9 cellular contexts compared by ENCODE assay signal in the genomic region with DNA sequence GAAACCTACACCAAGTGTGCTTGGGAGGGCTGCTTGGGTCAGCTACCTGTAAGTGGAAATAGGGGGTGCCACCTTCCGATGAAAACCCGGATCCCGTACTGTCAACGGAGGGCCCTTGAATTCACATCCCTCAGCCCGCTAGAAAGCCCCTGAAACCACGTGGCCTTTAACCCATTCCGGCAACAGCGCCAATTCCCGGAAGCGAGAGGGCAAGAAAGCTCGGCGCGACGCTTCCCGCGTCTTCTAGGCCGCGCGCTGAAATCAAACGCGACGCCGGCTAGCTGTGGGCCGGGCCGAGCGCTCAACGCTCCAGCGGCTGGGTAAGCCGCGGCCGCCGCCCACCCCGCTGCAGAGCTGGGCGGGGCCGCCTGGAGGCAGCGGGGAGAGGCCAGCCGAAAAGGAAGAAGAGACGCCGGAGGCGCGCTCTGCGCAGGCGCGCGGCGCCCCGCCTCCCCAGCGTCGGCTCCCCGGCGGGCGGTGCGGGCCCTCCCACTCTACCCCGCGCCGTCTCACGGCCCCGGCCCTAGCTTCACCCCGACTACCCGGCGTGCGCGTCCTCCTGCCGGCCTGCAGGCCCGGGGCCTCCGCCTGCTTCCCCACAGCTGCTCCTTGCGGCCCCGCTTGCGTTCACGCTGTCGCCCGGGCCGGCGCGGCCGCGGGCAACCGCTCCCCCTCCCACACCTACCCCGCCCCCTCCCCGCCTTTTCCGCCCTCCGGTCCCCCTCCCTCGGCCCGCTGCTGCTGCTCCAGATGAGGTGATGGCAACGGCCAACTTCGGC. TPM values are rescaled to one million over a fixed set of nuclear protein-coding genes. Genes with fewer than 3 reads are reported as not detected.
DNase-seq lines count a peak whose midpoint lies in the region; ATAC-seq, FAIRE-seq and TF ChIP-seq lines count a peak whose summit lies in the region.
"Had no signal": no experiment of that assay in that cellular context is flagged by ENCODE, and none has a peak within 500 bp of the region (broad histone marks: within the 10 kb centered on the region; RNA-seq: fewer than 3 reads in every experiment).

A gene (plus strand): TSS at position 492 of the 779 bp plus-strand sequence. CDS start 267 bp downstream, at position 759.

- WGBS in smooth muscle cell (ENCODE audit: low lambda C conversion rate) = 2% methylated on average over 43 of the region's 86 CpGs

- peaks cover 39% of the 10 kb centered on the region for H4K20me1 ChIP-seq in smooth muscle cell (ENCODE audit: low read depth)

- ATAC-seq in GM19023 (IDR thresholded peaks at IDR 0.05; ENCODE audit: unreplicated experiment) (peak; percentile 91), HG03196 (IDR thresholded peaks at IDR 0.05; ENCODE audit: unreplicated experiment) (peak; percentile 90), WTC11 (peak; percentile 96)

- peaks cover 4% of the 10 kb centered on the region; the same call in 1 of the 2 replicates for H3K27me3 Mint-ChIP-seq in WTC11 (ENCODE audit: low read depth)

- no peaks in the 10 kb centered on the region for H3K9me3 Mint-ChIP-seq in WTC11

- peak within 1 kb of the TSS; percentile 83 for H3K9ac ChIP-seq in smooth muscle cell (ENCODE audit: low read depth)

- TF ChIP-seq CTCF in AG09319 (IDR thresholded peaks at IDR 0.05; ENCODE audit: low read depth, low read length) (no peak; the same call in 1 of the 2 replicates), WTC11 (IDR thresholded peaks at IDR 0.05) (no peak), bronchial epithelial cell (IDR thresholded peaks at IDR 0.05; ENCODE audit: insufficient read depth, low read length, severe bottlenecking) (peak; percentile 17), smooth muscle cell (IDR thresholded peaks at IDR 0.05; ENCODE audit: borderline replicate concordance, insufficient read depth, poor library complexity, severe bottlenecking) (no peak)

- peaks cover 49% of the 10 kb centered on the region for H3K79me2 ChIP-seq in smooth muscle cell (ENCODE audit: low read depth)

- peak within 1 kb of the TSS; percentile 93 for H3K4me3 Mint-ChIP-seq in WTC11

- H3K4me3 ChIP-seq in bronchial epithelial cell (ENCODE audit: low read depth, low read length) = peak within 1 kb of the TSS; percentile 89
- H3K4me3 ChIP-seq in smooth muscle cell = peak within 1 kb of the TSS; percentile 85

- no peaks in the 10 kb centered on the region for H3K9me3 ChIP-seq in smooth muscle cell (replicated peaks; ENCODE audit: low read depth)

- peaks cover 7% of the 10 kb centered on the region for H3F3A ChIP-seq in smooth muscle cell (ENCODE audit: low read depth)

- peaks cover 42% of the 10 kb centered on the region for H3K4me1 Mint-ChIP-seq in WTC11

- peak within 1 kb of the TSS; percentile 78 for H3K27ac ChIP-seq in smooth muscle cell (ENCODE audit: low read depth)

- peak; percentile 76 for DNase-seq in AG09319 (ENCODE audit: extremely low read depth, low read depth)
- peak; percentile 92 for DNase-seq in NCI-H226
- peak; percentile 90 for DNase-seq in WTC11 (ENCODE audit: low spot score)
- peak; percentile 83 for DNase-seq in bronchial epithelial cell (ENCODE audit: low read depth)
- DNase-seq in iPS-NIHi7 (ENCODE audit: extremely low spot score) = peak; percentile 97
- DNase-seq in smooth muscle cell (lab: John Stamatoyannopoulos, UW; ENCODE audit: unreplicated experiment) = peak; percentile 83

- H3K27ac Mint-ChIP-seq in WTC11 = peak within 1 kb of the TSS; percentile 95

- H2AFZ ChIP-seq in smooth muscle cell (ENCODE audit: low read depth) = peak within 1 kb of the TSS; percentile 88

- peaks cover 17% of the 10 kb centered on the region for H3K4me1 ChIP-seq in smooth muscle cell (ENCODE audit: low read depth)

- FAIRE-seq in bronchial epithelial cell (lab: Jason Lieb, UNC) = no peak
- FAIRE-seq: TTC549 had no signal

- peak within 1 kb of the TSS; percentile 90 for H3K4me2 ChIP-seq in smooth muscle cell

- CTCF ChIA-PET in WTC11 (lab: Charles Lee) = interaction anchor here (0.9 to 1.5 kb wide), 3 partner anchors 14 to 98 kb away, joined by 3 to 8 read pairs (median 6); a partner anchor contains a TSS

- POLR2A ChIA-PET in WTC11 (lab: Charles Lee) = interaction anchor here (1.1 to 1.5 kb wide), 2 partner anchors 98 to 974 kb away, joined by 3 to 13 read pairs; a partner anchor contains a TSS

- H3K27me3 ChIP-seq in bronchial epithelial cell (ENCODE audit: control insufficient read depth, insufficient read depth, low read length) = no peaks in the 10 kb centered on the region
- H3K27me3 ChIP-seq in smooth muscle cell (ENCODE audit: low read depth) = no peaks in the 10 kb centered on the region

- peaks cover 12% of the 10 kb centered on the region for H3K36me3 Mint-ChIP-seq in WTC11

- H3K36me3 ChIP-seq in bronchial epithelial cell (ENCODE audit: control insufficient read depth, insufficient read depth, low read length) (no peaks in the 10 kb centered on the region), smooth muscle cell (ENCODE audit: low read depth) (no peaks in the 10 kb centered on the region)

TF ChIP-seq in WTC11, 78 proteins besides CTCF, POLR2A, EP300 and RAD21 (continues in another document):
- TF ChIP-seq, protein P1, sequence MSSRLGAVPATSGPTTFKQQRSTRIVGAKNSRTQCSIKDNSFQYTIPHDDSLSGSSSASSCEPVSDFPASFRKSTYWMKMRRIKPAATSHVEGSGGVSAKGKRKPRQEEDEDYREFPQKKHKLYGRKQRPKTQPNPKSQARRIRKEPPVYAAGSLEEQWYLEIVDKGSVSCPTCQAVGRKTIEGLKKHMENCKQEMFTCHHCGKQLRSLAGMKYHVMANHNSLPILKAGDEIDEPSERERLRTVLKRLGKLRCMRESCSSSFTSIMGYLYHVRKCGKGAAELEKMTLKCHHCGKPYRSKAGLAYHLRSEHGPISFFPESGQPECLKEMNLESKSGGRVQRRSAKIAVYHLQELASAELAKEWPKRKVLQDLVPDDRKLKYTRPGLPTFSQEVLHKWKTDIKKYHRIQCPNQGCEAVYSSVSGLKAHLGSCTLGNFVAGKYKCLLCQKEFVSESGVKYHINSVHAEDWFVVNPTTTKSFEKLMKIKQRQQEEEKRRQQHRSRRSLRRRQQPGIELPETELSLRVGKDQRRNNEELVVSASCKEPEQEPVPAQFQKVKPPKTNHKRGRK (CRISPR knock-in tag; IDR thresholded peaks at IDR 0.05; ENCODE audit: borderline replicate concordance) = no peak
- TF ChIP-seq, protein P2, sequence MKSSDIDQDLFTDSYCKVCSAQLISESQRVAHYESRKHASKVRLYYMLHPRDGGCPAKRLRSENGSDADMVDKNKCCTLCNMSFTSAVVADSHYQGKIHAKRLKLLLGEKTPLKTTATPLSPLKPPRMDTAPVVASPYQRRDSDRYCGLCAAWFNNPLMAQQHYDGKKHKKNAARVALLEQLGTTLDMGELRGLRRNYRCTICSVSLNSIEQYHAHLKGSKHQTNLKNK (CRISPR knock-in tag; IDR thresholded peaks at IDR 0.05) = no peak
- TF ChIP-seq SOX15 (CRISPR knock-in tag; IDR thresholded peaks at IDR 0.05) (no peak), NR2C2 (CRISPR knock-in tag; IDR thresholded peaks at IDR 0.05) (peak; percentile 67), TEAD1 (CRISPR knock-in tag; IDR thresholded peaks at IDR 0.05) (peak; percentile 96), ZNF232 (CRISPR knock-in tag; IDR thresholded peaks at IDR 0.05) (peak; percentile 90; the same call in 1 of the 2 replicates), FOXJ3 (CRISPR knock-in tag; IDR thresholded peaks at IDR 0.05; ENCODE audit: borderline replicate concordance) (no peak), FOXP1 (CRISPR knock-in tag; IDR thresholded peaks at IDR 0.05; ENCODE audit: borderline replicate concordance) (peak; percentile 98), MYBL2 (CRISPR knock-in tag; IDR thresholded peaks at IDR 0.05) (peak; percentile 98)
- TF ChIP-seq, protein P3, sequence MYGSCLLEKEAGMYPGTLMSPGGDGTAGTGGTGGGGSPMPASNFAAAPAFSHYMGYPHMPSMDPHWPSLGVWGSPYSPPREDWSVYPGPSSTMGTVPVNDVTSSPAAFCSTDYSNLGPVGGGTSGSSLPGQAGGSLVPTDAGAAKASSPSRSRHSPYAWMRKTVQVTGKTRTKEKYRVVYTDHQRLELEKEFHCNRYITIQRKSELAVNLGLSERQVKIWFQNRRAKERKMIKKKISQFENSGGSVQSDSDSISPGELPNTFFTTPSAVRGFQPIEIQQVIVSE (CRISPR knock-in tag; IDR thresholded peaks at IDR 0.05; ENCODE audit: borderline replicate concordance) = no peak
- TF ChIP-seq, protein P4, sequence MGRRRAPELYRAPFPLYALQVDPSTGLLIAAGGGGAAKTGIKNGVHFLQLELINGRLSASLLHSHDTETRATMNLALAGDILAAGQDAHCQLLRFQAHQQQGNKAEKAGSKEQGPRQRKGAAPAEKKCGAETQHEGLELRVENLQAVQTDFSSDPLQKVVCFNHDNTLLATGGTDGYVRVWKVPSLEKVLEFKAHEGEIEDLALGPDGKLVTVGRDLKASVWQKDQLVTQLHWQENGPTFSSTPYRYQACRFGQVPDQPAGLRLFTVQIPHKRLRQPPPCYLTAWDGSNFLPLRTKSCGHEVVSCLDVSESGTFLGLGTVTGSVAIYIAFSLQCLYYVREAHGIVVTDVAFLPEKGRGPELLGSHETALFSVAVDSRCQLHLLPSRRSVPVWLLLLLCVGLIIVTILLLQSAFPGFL (CRISPR knock-in tag; IDR thresholded peaks at IDR 0.05; ENCODE audit: borderline replicate concordance) = no peak
- TF ChIP-seq, protein P5, sequence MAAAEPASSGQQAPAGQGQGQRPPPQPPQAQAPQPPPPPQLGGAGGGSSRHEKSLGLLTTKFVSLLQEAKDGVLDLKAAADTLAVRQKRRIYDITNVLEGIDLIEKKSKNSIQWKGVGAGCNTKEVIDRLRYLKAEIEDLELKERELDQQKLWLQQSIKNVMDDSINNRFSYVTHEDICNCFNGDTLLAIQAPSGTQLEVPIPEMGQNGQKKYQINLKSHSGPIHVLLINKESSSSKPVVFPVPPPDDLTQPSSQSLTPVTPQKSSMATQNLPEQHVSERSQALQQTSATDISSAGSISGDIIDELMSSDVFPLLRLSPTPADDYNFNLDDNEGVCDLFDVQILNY (CRISPR knock-in tag; IDR thresholded peaks at IDR 0.05) = peak; percentile 99

RNA-seq across cellular contexts. Expression of the gene that starts here (rescaled TPM):
- 68.0 to 77.8 TPM (median 72.6 TPM) in 3 replicates for total RNA-seq in WTC11 (2021)
- total RNA-seq in bronchial epithelial cell = 34.2 and 39.7 TPM in 2 replicates
- total RNA-seq in smooth muscle cell = 67.8 and 89.2 TPM in 2 replicates
- polyA plus RNA-seq in smooth muscle cell = 34.4 and 36.4 TPM in 2 replicates

Comparison
In these comparisons a context has a peak if more than half of its experiments do, and no peak if none do; other contexts are left out.
1. Peak in every context shown above with its lines: DNase-seq, ATAC-seq, H3K4me3 ChIP-seq and H3K27ac ChIP-seq.